ENCODE assay signal across 26 cellular contexts in the genomic region with DNA sequence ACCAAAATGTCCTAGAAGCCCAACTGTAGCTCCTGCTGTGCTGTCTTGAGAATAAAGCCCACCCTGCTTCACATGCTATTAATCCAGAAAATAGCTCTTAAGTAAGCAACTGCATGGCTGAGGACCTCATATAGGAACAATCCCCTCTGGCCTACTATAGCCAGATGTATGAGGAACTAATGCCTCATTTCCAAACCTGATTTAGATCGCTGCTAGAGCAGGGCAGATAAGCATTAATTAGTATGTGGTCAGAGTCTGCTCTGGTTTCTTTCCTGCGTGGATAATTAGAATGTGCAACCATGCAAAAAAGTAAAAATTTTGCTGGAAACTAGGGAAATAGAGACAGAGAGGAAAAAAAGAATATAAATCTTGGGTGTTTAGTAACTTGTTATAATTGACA.
"Had no signal": no experiment of that assay in that cellular context is flagged by ENCODE, and none has a peak within 500 bp of the region (broad histone marks: within the 10 kb centered on the region; RNA-seq: fewer than 3 reads in every experiment).

No MANE protein-coding gene starts in this region.

- DNase-seq: activated CD4-positive, alpha-beta T cell treated with anti-CD3 and anti-CD28 coated beads for 4 hours; activated CD4-positive, alpha-beta T cell treated with anti-CD3 and anti-CD28 coated beads, Interleukin-2, amount 50 U/mL, for 4 hours; activated effector memory CD4-positive, alpha-beta T cell treated with Interleukin-2 at 50 U/mL for 16 hours; activated naive CD4-positive, alpha-beta T cell treated with Interleukin-2 at 50 U/mL for 16 hours; adrenal gland; aorta; body of pancreas; dermis blood vessel endothelial cell; effector CD4-positive, alpha-beta T cell; gastrocnemius medialis; islet precursor cell; left ventricle myocardium superior; right lobe of liver; small intestine; stimulated activated CD4-positive, alpha-beta T cell treated with anti-CD3 and anti-CD28 coated beads, Interleukin-1b, Interleukin-23, amount 100 ng/mL, for 48 hours; stimulated activated CD4-positive, alpha-beta T cell treated with anti-CD3 and anti-CD28 coated beads, Interleukin-4, amount 100 ng/mL, for 4 hours; stimulated activated CD8-positive, alpha-beta memory T cell treated with anti-CD3 and anti-CD28 coated beads, Interleukin-4, amount 100 ng/mL, for 48 hours; stomach; T-helper 17 cell; T1000; thyroid gland; upper lobe of left lung had no signal

- H3K4me3 Mint-ChIP-seq: activated naive CD8-positive, alpha-beta T cell; nephron; stimulated activated memory B cell treated with anti-CD40 and anti-IgM and Interleukin-4, amounts not matched to agents 10 μg/mL and 1 μg/mL and 100 μg/mL, for 72 hours; T-helper 17 cell had no signal

- H3K9me3 Mint-ChIP-seq: nephron had no signal

- FAIRE-seq: colon, small intestine had no signal

- H3K27me3 Mint-ChIP-seq: stimulated activated memory B cell treated with anti-CD40 and anti-IgM and Interleukin-4, amounts not matched to agents 10 μg/mL and 1 μg/mL and 100 μg/mL, for 72 hours had no signal

- ATAC-seq: body of pancreas; gastrocnemius medialis; left ventricle myocardium superior; right lobe of liver; stimulated activated memory B cell treated with anti-CD40 and anti-IgM and Interleukin-4, amounts not matched to agents 10 μg/mL and 1 μg/mL and 100 μg/mL, for 72 hours; T-helper 17 cell had no signal

- H3K4me1 Mint-ChIP-seq: nephron; stimulated activated memory B cell treated with anti-CD40 and anti-IgM and Interleukin-4, amounts not matched to agents 10 μg/mL and 1 μg/mL and 100 μg/mL, for 72 hours; T-helper 17 cell had no signal

- H3K36me3 Mint-ChIP-seq: activated naive CD8-positive, alpha-beta T cell; stimulated activated memory B cell treated with anti-CD40 and anti-IgM and Interleukin-4, amounts not matched to agents 10 μg/mL and 1 μg/mL and 100 μg/mL, for 72 hours had no signal

- H3K27ac Mint-ChIP-seq: activated naive CD8-positive, alpha-beta T cell; nephron; stimulated activated memory B cell treated with anti-CD40 and anti-IgM and Interleukin-4, amounts not matched to agents 10 μg/mL and 1 μg/mL and 100 μg/mL, for 72 hours; T-helper 17 cell had no signal
